In genomic region chr16:57765160-57765728, GRCh38 we compare ENCODE assay signal across 1 cellular context.
TF ChIP-seq lines count a peak whose summit lies in the region.

No MANE protein-coding gene starts in this region.

TF ChIP-seq in HepG2, 621 proteins besides CTCF, POLR2A, EP300 and RAD21:
- TF ChIP-seq SP1 (IDR thresholded peaks at IDR 0.05): no peak
- 0 out of 2 replicates have a peak, but pooled peaks have one; percentile 10 for TF ChIP-seq SP1 (CRISPR knock-in tag; IDR thresholded peaks at IDR 0.05)
- no peak for TF ChIP-seq ZNF703 (CRISPR knock-in tag; IDR thresholded peaks at IDR 0.05; ENCODE audit: borderline replicate concordance)
- TF ChIP-seq ZNF160 (CRISPR knock-in tag; IDR thresholded peaks at IDR 0.05): no peak
